29 cellular contexts compared by ENCODE assay signal in the genomic region with DNA sequence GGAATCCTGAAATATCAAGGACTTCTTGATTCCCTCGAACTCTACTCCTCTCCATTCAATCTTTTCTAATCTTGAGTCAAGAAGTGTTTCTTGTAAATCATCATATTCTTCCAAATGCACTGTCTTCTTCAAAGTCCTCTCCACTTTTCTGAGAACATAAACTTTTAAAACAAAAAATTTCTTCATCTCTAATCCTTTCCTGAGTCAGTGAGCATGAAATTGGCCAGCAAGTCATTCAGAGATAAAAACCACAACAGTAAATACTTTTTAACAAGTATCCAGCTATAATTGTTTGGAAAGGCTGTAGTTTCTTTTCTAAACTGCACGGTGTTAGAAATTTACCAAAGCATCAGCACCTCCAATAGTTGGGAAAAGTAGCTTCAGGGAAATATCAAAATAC.
"Had no signal": no experiment of that assay in that cellular context is flagged by ENCODE, and none has a peak within 500 bp of the region (broad histone marks: within the 10 kb centered on the region; RNA-seq: fewer than 3 reads in every experiment).

No MANE protein-coding gene starts in this region.

- H3K9me3 ChIP-seq: breast epithelium, SJCRH30, SK-N-SH had no signal

- DNase-seq: activated CD4-positive, alpha-beta memory T cell treated with anti-CD3 and anti-CD28 coated beads for 36 hours; activated CD4-positive, alpha-beta T cell treated with anti-CD3 and anti-CD28 coated beads, Interleukin-2, amount 10 ng/mL, durations not matched to agents 7 days and 5 days; activated CD4-positive, CD25-positive, alpha-beta regulatory T cell; activated CD8-positive, alpha-beta memory T cell treated with anti-CD3 and anti-CD28 coated beads for 24 hours; activated effector memory CD4-positive, alpha-beta T cell treated with anti-CD3 and anti-CD28 coated beads, Interleukin-2, amount 50 U/mL, for 16 hours; activated naive CD4-positive, alpha-beta T cell treated with Interleukin-2 at 50 U/mL for 16 hours; activated naive CD8-positive, alpha-beta T cell treated with anti-CD3 and anti-CD28 coated beads, Interleukin-2, amount 50 U/mL, for 24 hours; activated T-cell treated with anti-CD3 and anti-CD28 coated beads, Interleukin-2, amount 50 U/mL, for 4 hours; caudate nucleus; NCI-H1048; NCI-H1417; NCI-H1694; NCI-H2029; NCI-H2107; NCI-H345; NCI-H510A; NCI-H526 treated with DMSO at 0.1 percent for 48 hours; NK-92 treated with Interleukin-12 subunit alpha and Interleukin-12 subunit beta, amount 100 ng/mL, for 24 hours; OCI-M1; RPMI8226; SJCRH30; SK-N-SH; T-helper 1 cell had no signal

- H3K4me1 ChIP-seq: breast epithelium, SJCRH30 had no signal

- H3K36me3 ChIP-seq: breast epithelium, SJCRH30 had no signal

- H3K27me3 ChIP-seq: breast epithelium, SJCRH30 had no signal

- H3K27ac ChIP-seq: breast epithelium, KMS-11, SJCRH30, VCaP had no signal

- H3K4me3 ChIP-seq: breast epithelium, SJCRH30 had no signal

- ATAC-seq: activated naive CD4-positive, alpha-beta T cell treated with anti-CD3 and anti-CD28 coated beads, Interleukin-2, amount 50 U/mL, for 72 hours; activated naive CD8-positive, alpha-beta T cell treated with anti-CD3 and anti-CD28 coated beads, Interleukin-2, amount 50 U/mL, for 24 hours; activated T-cell treated with anti-CD3 and anti-CD28 coated beads, Interleukin-2, amount 50 U/mL, for 4 hours; Panc1; Right ventricle myocardium inferior had no signal
